Comparison of ENCODE assay signal across 8 cellular contexts in genomic region chr12:56688129-56688845, GRCh38. TPM values are rescaled to one million over a fixed set of nuclear protein-coding genes. Genes with fewer than 3 reads are reported as not detected.
DNase-seq lines count a peak whose midpoint lies in the region; ATAC-seq and TF ChIP-seq lines count a peak whose summit lies in the region.

Gene PTGES3, minus strand, starts transcription at chr12:56688284. Its CDS starts 285 bp downstream, at chr12:56687999.

- no peaks in the 10 kb centered on the region for H3K9me3 ChIP-seq in CD8-positive, alpha-beta T cell (ENCODE audit: low read length)

- no peaks in the 10 kb centered on the region for H3K27me3 Mint-ChIP-seq in CD8-positive, alpha-beta T cell (ENCODE audit: low read depth)

- H3K27me3 ChIP-seq in CD8-positive, alpha-beta T cell (ENCODE audit: insufficient read depth, low read length) = no peaks in the 10 kb centered on the region

- peak within 1 kb of the TSS; percentile 98 for H3K4me3 Mint-ChIP-seq in CD8-positive, alpha-beta T cell

- POLR2A ChIA-PET in CD8-positive, alpha-beta T cell (lab: Charles Lee) = interaction anchor here (0.6 to 5.3 kb wide), 18 partner anchors 10 to 762 kb away, joined by 3 to 45 read pairs (median 7); partner anchors contain the start of genes ATP5F1B, NACA, NEMP1 and RNF41

- DNase-seq in CD8-positive, alpha-beta T cell = peak; percentile 94 to 98 (median 97)
- peak; percentile 93 for DNase-seq in HS-27A (ENCODE audit: low read depth)
- peak; percentile 82 for DNase-seq in NK-92 (lab: John Stamatoyannopoulos, UW; ENCODE audit: unreplicated experiment)
- peak; percentile 94 to 96 for DNase-seq in activated CD8-positive, alpha-beta memory T cell treated with anti-CD3 and anti-CD28 coated beads for 1 hour (ENCODE audit: extremely low read depth in 1 of 2, low read depth in 1 of 2)
- peak; percentile 95 for DNase-seq in effector CD4-positive, alpha-beta T cell
- peak; percentile 97 to 99 for DNase-seq in lung microvascular endothelial cell (ENCODE audit: low read depth in 2 of 2)
- peak; percentile 94 to 99 (median 98) for DNase-seq in stimulated activated CD4-positive, alpha-beta T cell treated with anti-CD3 and anti-CD28 coated beads, TNF-alpha, amount 100 ng/mL, for 48 hours (ENCODE audit: low read depth in 3 of 3)

- H3K4me1 Mint-ChIP-seq in CD8-positive, alpha-beta T cell (ENCODE audit: low read depth) = peaks cover 34% of the 10 kb centered on the region

- H3K4me3 ChIP-seq in CD8-positive, alpha-beta T cell (ENCODE audit: low read depth, low read length) = peak within 1 kb of the TSS; percentile 75

- TF ChIP-seq CTCF in CD8-positive, alpha-beta T cell (IDR thresholded peaks at IDR 0.05) = no peak

- peak; percentile 69 for ATAC-seq in CD8-positive, alpha-beta T cell
- ATAC-seq in GM19467 (IDR thresholded peaks at IDR 0.05; ENCODE audit: unreplicated experiment) = peak; percentile 46

- intact Hi-C loops in CD8-positive, alpha-beta T cell (cut with DNase I, micrococcal nuclease) = loop anchor here (1.0 to 10.0 kb wide), 13 partner anchors 37 to 859 kb away; partner anchors contain the start of genes NACA (in 2 of the 2), DCTN2 (in 1 of the 2), ESYT1 (in 1 of the 2) and IL23A (in 1 of the 2)

- H3K36me3 ChIP-seq in CD8-positive, alpha-beta T cell (ENCODE audit: insufficient read depth, low read length) = no peaks in the 10 kb centered on the region

- peak within 1 kb of the TSS; percentile 97 for H3K27ac ChIP-seq in CD8-positive, alpha-beta T cell (ENCODE audit: low read depth, low read length)

- CTCF ChIA-PET in CD8-positive, alpha-beta T cell (lab: Charles Lee) = interaction anchor here (0.9 to 2.4 kb wide), 5 partner anchors 20 to 174 kb away, joined by 3 to 7 read pairs (median 6); no protein-coding TSS in a partner anchor

- peak within 1 kb of the TSS; percentile 99 for H3K27ac Mint-ChIP-seq in CD8-positive, alpha-beta T cell

- peaks cover 26% of the 10 kb centered on the region for H3K36me3 Mint-ChIP-seq in CD8-positive, alpha-beta T cell

- H3K4me1 ChIP-seq in CD8-positive, alpha-beta T cell (ENCODE audit: insufficient read depth, low read length) = peaks cover 35% of the 10 kb centered on the region

- no peaks in the 10 kb centered on the region for H3K9me3 Mint-ChIP-seq in CD8-positive, alpha-beta T cell

RNA-seq across cellular contexts. Expression of gene PTGES3, which starts in this region (rescaled TPM):
- 100 to 1,000 TPM; 148 to 154 TPM for total RNA-seq in CD8-positive, alpha-beta T cell
- total RNA-seq in lung microvascular endothelial cell = 45.2 and 50.3 TPM in 2 replicates

Comparison
In these comparisons a context has a peak if more than half of its experiments do, and no peak if none do; other contexts are left out.
1. Peak in every context shown above with its lines: DNase-seq, ATAC-seq, H3K4me3 ChIP-seq and H3K27ac ChIP-seq.